Comparison of ENCODE assay signal across 18 cellular contexts in genomic region chr18:54787098-54787497, GRCh38.
"Had no signal": no experiment of that assay in that cellular context is flagged by ENCODE, and none has a peak within 500 bp of the region (broad histone marks: within the 10 kb centered on the region; RNA-seq: fewer than 3 reads in every experiment).

No MANE protein-coding gene starts in this region.

- ATAC-seq: activated naive CD4-positive, alpha-beta T cell treated with anti-CD3 and anti-CD28 coated beads, Interleukin-2, amount 50 U/mL, for 72 hours; activated T-cell treated with anti-CD3 and anti-CD28 coated beads, Interleukin-2, amount 50 U/mL, for 4 hours; esophagus mucosa had no signal

- H3K27ac ChIP-seq: brain microvascular endothelial cell, ovary, uterus had no signal

- H3K4me1 ChIP-seq: uterus had no signal

- DNase-seq: activated CD4-positive, alpha-beta T cell treated with anti-CD3 and anti-CD28 coated beads, Interleukin-2, amount 50 U/mL, for 48 hours; activated CD4-positive, CD25-positive, alpha-beta regulatory T cell treated with anti-CD3 and anti-CD28 coated beads, Interleukin-2, amount 50 U/mL, for 72 hours; activated effector memory CD4-positive, alpha-beta T cell treated with anti-CD3 and anti-CD28 coated beads, Interleukin-2, amount 50 U/mL, for 16 hours; activated T-cell treated with anti-CD3 and anti-CD28 coated beads, Interleukin-2, amount 50 U/mL, for 4 hours; amniotic stem cell; brain microvascular endothelial cell; cerebellar nuclear complex; dermis blood vessel endothelial cell; endodermal cell; head of caudate nucleus; left colon; ovary; stimulated activated CD4-positive, alpha-beta T cell treated with anti-CD3 and anti-CD28 coated beads, Interleukin-15, amount 100 ng/mL, for 24 hours; stimulated activated CD4-positive, alpha-beta T cell treated with anti-CD3 and anti-CD28 coated beads, Interleukin-4, amount 100 ng/mL, for 24 hours; T-helper 9 cell; uterus had no signal

- H3K4me3 ChIP-seq: ovary, uterus had no signal

- H3K27me3 ChIP-seq: brain microvascular endothelial cell, ovary, uterus had no signal

- H3K9me3 ChIP-seq: ovary, uterus had no signal

- H3K36me3 ChIP-seq: brain microvascular endothelial cell, ovary, uterus had no signal
